In genomic region chr20:53448426-53448825, GRCh38 we compare ENCODE assay signal across 1 cellular context.
TF ChIP-seq lines count a peak whose summit lies in the region.

No MANE protein-coding gene starts in this region.

TF ChIP-seq in HEK293, 187 proteins besides CTCF, POLR2A, EP300 and RAD21 (continued from another document):
- TF ChIP-seq, protein P1, sequence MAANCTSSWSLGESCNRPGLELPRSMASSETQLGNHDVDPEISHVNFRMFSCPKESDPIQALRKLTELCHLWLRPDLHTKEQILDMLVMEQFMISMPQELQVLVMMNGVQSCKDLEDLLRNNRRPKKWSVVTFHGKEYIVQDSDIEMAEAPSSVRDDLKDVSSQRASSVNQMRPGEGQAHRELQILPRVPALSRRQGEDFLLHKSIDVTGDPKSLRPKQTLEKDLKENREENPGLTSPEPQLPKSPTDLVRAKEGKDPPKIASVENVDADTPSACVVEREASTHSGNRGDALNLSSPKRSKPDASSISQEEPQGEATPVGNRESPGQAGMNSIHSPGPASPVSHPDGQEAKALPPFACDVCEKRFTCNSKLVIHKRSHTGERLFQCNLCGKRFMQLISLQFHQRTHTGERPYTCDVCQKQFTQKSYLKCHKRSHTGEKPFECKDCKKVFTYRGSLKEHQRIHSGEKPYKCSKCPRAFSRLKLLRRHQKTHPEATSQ (tag by site-specific recombination; IDR thresholded peaks at IDR 0.05): no peak
- no peak for TF ChIP-seq ZNF302 (tag by site-specific recombination; IDR thresholded peaks at IDR 0.05; ENCODE audit: low read depth)
- TF ChIP-seq SETDB1 (IDR thresholded peaks at IDR 0.05; ENCODE audit: insufficient read length, low read length): peak; percentile 51
- TF ChIP-seq, protein P2, sequence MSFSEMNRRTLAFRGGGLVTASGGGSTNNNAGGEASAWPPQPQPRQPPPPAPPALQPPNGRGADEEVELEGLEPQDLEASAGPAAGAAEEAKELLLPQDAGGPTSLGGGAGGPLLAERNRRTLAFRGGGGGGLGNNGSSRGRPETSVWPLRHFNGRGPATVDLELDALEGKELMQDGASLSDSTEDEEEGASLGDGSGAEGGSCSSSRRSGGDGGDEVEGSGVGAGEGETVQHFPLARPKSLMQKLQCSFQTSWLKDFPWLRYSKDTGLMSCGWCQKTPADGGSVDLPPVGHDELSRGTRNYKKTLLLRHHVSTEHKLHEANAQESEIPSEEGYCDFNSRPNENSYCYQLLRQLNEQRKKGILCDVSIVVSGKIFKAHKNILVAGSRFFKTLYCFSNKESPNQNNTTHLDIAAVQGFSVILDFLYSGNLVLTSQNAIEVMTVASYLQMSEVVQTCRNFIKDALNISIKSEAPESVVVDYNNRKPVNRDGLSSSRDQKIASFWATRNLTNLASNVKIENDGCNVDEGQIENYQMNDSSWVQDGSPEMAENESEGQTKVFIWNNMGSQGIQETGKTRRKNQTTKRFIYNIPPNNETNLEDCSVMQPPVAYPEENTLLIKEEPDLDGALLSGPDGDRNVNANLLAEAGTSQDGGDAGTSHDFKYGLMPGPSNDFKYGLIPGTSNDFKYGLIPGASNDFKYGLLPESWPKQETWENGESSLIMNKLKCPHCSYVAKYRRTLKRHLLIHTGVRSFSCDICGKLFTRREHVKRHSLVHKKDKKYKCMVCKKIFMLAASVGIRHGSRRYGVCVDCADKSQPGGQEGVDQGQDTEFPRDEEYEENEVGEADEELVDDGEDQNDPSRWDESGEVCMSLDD (tag by site-specific recombination; IDR thresholded peaks at IDR 0.05): no peak
- TF ChIP-seq ZNF221 (tag by site-specific recombination; IDR thresholded peaks at IDR 0.05; ENCODE audit: borderline replicate concordance): no peak
